In the genomic region with DNA sequence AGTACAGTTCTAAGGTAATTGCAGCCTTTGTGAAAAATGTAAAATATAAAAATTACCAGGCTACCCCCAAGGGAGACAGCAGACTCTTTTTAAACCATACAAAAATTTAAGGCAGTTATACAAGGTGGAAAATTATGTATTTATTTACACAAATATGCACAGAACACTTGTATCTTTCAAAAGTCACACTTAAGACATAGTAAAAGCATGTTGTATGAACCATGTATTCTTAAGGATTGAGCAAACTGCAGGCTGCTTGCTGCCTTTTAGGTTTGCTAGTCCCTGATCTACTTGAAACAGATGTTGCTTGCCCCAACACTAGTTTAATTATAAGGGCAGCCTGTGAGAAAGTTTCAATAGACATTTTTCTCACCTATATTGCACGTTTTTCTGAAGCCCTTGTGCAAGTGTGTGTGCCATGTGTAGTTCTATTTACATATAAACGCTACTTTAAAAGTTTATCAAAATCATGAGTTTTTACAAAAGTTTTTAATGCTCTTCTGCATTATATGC, we compare ENCODE assay signal across 8 cellular contexts.
DNase-seq lines count a peak whose midpoint lies in the region; ATAC-seq and TF ChIP-seq lines count a peak whose summit lies in the region.

No MANE protein-coding gene starts in this region.

- H3K27ac Mint-ChIP-seq in effector memory CD8-positive, alpha-beta T cell = peak overlapping the region; percentile 98 to 99
- peak overlapping the region; percentile 96 for H3K27ac Mint-ChIP-seq in osteocyte (ENCODE audit: unreplicated experiment)

- H3K4me1 Mint-ChIP-seq in effector memory CD8-positive, alpha-beta T cell (ENCODE audit: low read depth in 2 of 2) = peaks cover 23 to 34% of the 10 kb centered on the region in 2 donors
- peaks cover 40% of the 10 kb centered on the region for H3K4me1 Mint-ChIP-seq in osteocyte (ENCODE audit: unreplicated experiment)

- H3K36me3 Mint-ChIP-seq in effector memory CD8-positive, alpha-beta T cell (ENCODE audit: insufficient read depth) = peaks cover 24% of the 10 kb centered on the region
- H3K36me3 Mint-ChIP-seq in osteocyte (ENCODE audit: unreplicated experiment) = peaks cover 12% of the 10 kb centered on the region

- no peak for TF ChIP-seq POLR2A in NB4 (IDR thresholded peaks at IDR 0.05; ENCODE audit: extremely low read depth, insufficient read length)

- H3K4me3 ChIP-seq in NB4 (ENCODE audit: low read depth, low read length) = peak overlapping the region; percentile 91

- no peak for ATAC-seq in effector memory CD8-positive, alpha-beta T cell (replicated peaks)
- ATAC-seq in HG03159 (IDR thresholded peaks at IDR 0.05; ENCODE audit: unreplicated experiment) (no peak), GM21447 (IDR thresholded peaks at IDR 0.05; ENCODE audit: unreplicated experiment) (no peak), HG02981 (IDR thresholded peaks at IDR 0.05; ENCODE audit: unreplicated experiment) (no peak)

- TF ChIP-seq CTCF in NB4 (IDR thresholded peaks at IDR 0.05; ENCODE audit: low read depth, low read length) (no peak), osteocyte (IDR thresholded peaks at IDR 0.05) (no peak)

- no peaks in the 10 kb centered on the region for H3K27me3 Mint-ChIP-seq in effector memory CD8-positive, alpha-beta T cell
- H3K27me3 Mint-ChIP-seq in osteocyte (ENCODE audit: unreplicated experiment) = no peaks in the 10 kb centered on the region

- DNase-seq in EL (peak; percentile 18), NB4 (ENCODE audit: low read depth) (peak; percentile 39), osteocyte (ENCODE audit: extremely low spot score, unreplicated experiment) (no peak), NCI-H2227 (lab: John Stamatoyannopoulos, UW; ENCODE audit: unreplicated experiment) (no peak)
- no peak for DNase-seq in effector memory CD8-positive, alpha-beta T cell

- no peaks in the 10 kb centered on the region for H3K9me3 Mint-ChIP-seq in effector memory CD8-positive, alpha-beta T cell
- H3K9me3 Mint-ChIP-seq in osteocyte (ENCODE audit: unreplicated experiment) = no peaks in the 10 kb centered on the region

- H3K4me3 Mint-ChIP-seq in effector memory CD8-positive, alpha-beta T cell = peak overlapping the region; percentile 92
- H3K4me3 Mint-ChIP-seq in osteocyte (ENCODE audit: unreplicated experiment) = peak overlapping the region; percentile 89

Comparison
In these comparisons a context has a peak if more than half of its experiments do, and no peak if none do; other contexts are left out.
1. DNase-seq: peak in EL (single experiment) and NB4 (single experiment); none in effector memory CD8-positive, alpha-beta T cell (0 of 3), osteocyte (single experiment) and NCI-H2227 (single experiment).